In genomic region chr7:46930336-46930735, GRCh38 we compare ENCODE assay signal across 9 cellular contexts.
DNase-seq lines count a peak whose midpoint lies in the region; ATAC-seq and TF ChIP-seq lines count a peak whose summit lies in the region.
"Had no signal": no experiment of that assay in that cellular context is flagged by ENCODE, and none has a peak within 500 bp of the region (broad histone marks: within the 10 kb centered on the region; RNA-seq: fewer than 3 reads in every experiment).

No MANE protein-coding gene starts in this region.

- intact Hi-C loops in HCT116 (cut with micrococcal nuclease), result no loop called here

- H3K4me1 ChIP-seq in HCT116 (ENCODE audit: control insufficient read depth in 1 of 2, insufficient read depth in 2 of 2, low read length in 2 of 2) (no peaks in the 10 kb centered on the region), skeletal muscle satellite cell (ENCODE audit: control insufficient read depth, insufficient read depth, low read length) (peaks cover 44% of the 10 kb centered on the region)

- RAD21 ChIA-PET in HCT116 (lab: Charles Lee; ENCODE audit: low non-redundant PET in 1 of 2, low total read pairs in 2 of 2, uncharacterized antibody in 2 of 2, unreplicated experiment in 2 of 2), result no interaction called here

- no peak for TF ChIP-seq CTCF in HCT116 (IDR thresholded peaks at IDR 0.05 in 2 of 3, conservative IDR thresholded peaks at IDR 0.05 in 1 of 3; ENCODE audit: borderline replicate concordance in 1 of 3, insufficient read depth in 1 of 3, low read depth in 2 of 3, low read length in 2 of 3)
- no peak for TF ChIP-seq CTCF in fibroblast of mammary gland (conservative IDR thresholded peaks at IDR 0.05; ENCODE audit: control insufficient read depth, insufficient read depth, low read depth, low read length)

- H3K4me3 ChIP-seq in HCT116 (replicated peaks in 1 of 2; ENCODE audit: low read depth in 1 of 2, low read length in 2 of 2) (no peak overlapping the region), fibroblast of mammary gland (ENCODE audit: control insufficient read depth, low read depth, low read length) (no peak overlapping the region), skeletal muscle satellite cell (ENCODE audit: low read length) (no peak overlapping the region)

- H3K36me3 ChIP-seq in HCT116 (ENCODE audit: control insufficient read depth in 1 of 2, insufficient read depth in 2 of 2, low read length in 2 of 2) (no peaks in the 10 kb centered on the region), skeletal muscle satellite cell (ENCODE audit: insufficient read depth, low read length) (no peaks in the 10 kb centered on the region)

- no peaks in the 10 kb centered on the region for H3K79me2 ChIP-seq in HCT116 (ENCODE audit: insufficient read depth, low read length)

- BruUV-seq in HCT116 (replicated peaks; lab: Mats Ljungman, UMichigan), result no TSS peak

- H4K20me1 ChIP-seq in HCT116 (ENCODE audit: insufficient read depth), result no peaks in the 10 kb centered on the region

- CTCF ChIA-PET in HCT116 (lab: Charles Lee), result no interaction called here

- POLR2A ChIA-PET in HCT116 (lab: Charles Lee), result no interaction called here

- H2AFZ ChIP-seq in HCT116 (ENCODE audit: low read depth, low read length, poor library complexity, severe bottlenecking), result no peak overlapping the region

- no peak for TF ChIP-seq POLR2A in HCT116 (IDR thresholded peaks at IDR 0.05; ENCODE audit: borderline replicate concordance, extremely low read depth, insufficient read depth, insufficient read length)

- TF ChIP-seq RAD21 in HCT116 (IDR thresholded peaks at IDR 0.05; ENCODE audit: low read depth), result 0 out of 2 replicates have a peak, but pooled peaks have one; percentile 9

- H3K9me3 ChIP-seq in HCT116 (ENCODE audit: control insufficient read depth in 1 of 2, insufficient read depth in 1 of 2, low read depth in 1 of 2, low read length in 2 of 2), result no peaks in the 10 kb centered on the region
- no peaks in the 10 kb centered on the region for H3K9me3 ChIP-seq in skeletal muscle satellite cell (replicated peaks; ENCODE audit: low read length)

- no peak overlapping the region for H3K27ac ChIP-seq in HCT116 (ENCODE audit: low read depth, low read length)

- no peak for ATAC-seq in HCT116
- ATAC-seq in stimulated activated naive CD8-positive, alpha-beta T cell treated with anti-CD3 and anti-CD28 coated beads, Interleukin-15, Interleukin-2, amounts not matched to agents 100 U/mL and 50 U/mL, for 24 hours, result no peak
- ATAC-seq: activated naive CD8-positive, alpha-beta T cell treated with anti-CD3 and anti-CD28 coated beads, Interleukin-2, amount 50 U/mL, for 24 hours had no signal

- H3K4me2 ChIP-seq in HCT116 (ENCODE audit: low read length) (no peak overlapping the region), skeletal muscle satellite cell (ENCODE audit: low read length) (peak overlapping the region; percentile 24)

- no peaks in the 10 kb centered on the region for H3K9me2 ChIP-seq in HCT116 (ENCODE audit: insufficient read depth)

- no peak for DNase-seq in HCT116 (ENCODE audit: low read depth, low spot score)
- peak; percentile 74 for DNase-seq in RKO (ENCODE audit: low spot score)
- peak; percentile 96 for DNase-seq in fibroblast of mammary gland (ENCODE audit: low read depth)
- no peak for DNase-seq in stimulated activated naive CD8-positive, alpha-beta T cell treated with anti-CD3 and anti-CD28 coated beads, Interleukin-15, Interleukin-2, amounts not matched to agents 100 U/mL and 50 U/mL, for 24 hours
- DNase-seq in stimulated activated naive CD4-positive, alpha-beta T cell (lab: John Stamatoyannopoulos, UW), result no peak
- DNase-seq in SW 1271 (lab: John Stamatoyannopoulos, UW), result no peak
- DNase-seq: activated naive CD8-positive, alpha-beta T cell treated with anti-CD3 and anti-CD28 coated beads, Interleukin-2, amount 50 U/mL, for 24 hours; NCI-H69 had no signal

- no peaks in the 10 kb centered on the region for H3K27me3 ChIP-seq in HCT116 (ENCODE audit: insufficient read depth, low read length)
- no peaks in the 10 kb centered on the region for H3K27me3 ChIP-seq in skeletal muscle satellite cell (ENCODE audit: control insufficient read depth, insufficient read depth, low read length)

- H3K9ac ChIP-seq in HCT116 (ENCODE audit: low read length), result no peak overlapping the region
- H3K9ac ChIP-seq in skeletal muscle satellite cell (ENCODE audit: low read depth, low read length), result no peak overlapping the region

TF ChIP-seq in HCT116, 20 proteins besides CTCF, POLR2A, EP300 and RAD21:
- no peak for TF ChIP-seq SRF (IDR thresholded peaks at IDR 0.05; ENCODE audit: low read depth)
- no peak for TF ChIP-seq MAX (IDR thresholded peaks at IDR 0.05)
- no peak for TF ChIP-seq SIN3A (IDR thresholded peaks at IDR 0.05; ENCODE audit: low read depth)
- no peak for TF ChIP-seq EGR1 (IDR thresholded peaks at IDR 0.05; ENCODE audit: low read depth)
- TF ChIP-seq FOSL1 (IDR thresholded peaks at IDR 0.05; ENCODE audit: low read depth), result peak; percentile 60
- no peak for TF ChIP-seq ATF3 (IDR thresholded peaks at IDR 0.05)
- peak; percentile 41; the same call in 1 of the 2 replicates for TF ChIP-seq CEBPB (IDR thresholded peaks at IDR 0.05; ENCODE audit: low read depth)
- no peak for TF ChIP-seq ZFX (IDR thresholded peaks at IDR 0.05)
- peak; percentile 47 for TF ChIP-seq JUND (IDR thresholded peaks at IDR 0.05)
- TF ChIP-seq ZBTB33 (IDR thresholded peaks at IDR 0.05; ENCODE audit: extremely low read depth, insufficient replicate concordance, low read length), result no peak
- TF ChIP-seq ELF1 (IDR thresholded peaks at IDR 0.05; ENCODE audit: borderline replicate concordance, low read depth), result no peak
- TF ChIP-seq REST (IDR thresholded peaks at IDR 0.05; ENCODE audit: low read depth), result no peak
- no peak for TF ChIP-seq YY1 (IDR thresholded peaks at IDR 0.05; ENCODE audit: extremely low read depth, insufficient replicate concordance, low read depth, low read length)
- no peak for TF ChIP-seq ZNF274 (IDR thresholded peaks at IDR 0.05; ENCODE audit: low read depth, low read length)
- peak; percentile 38; the same call in 1 of the 2 replicates for TF ChIP-seq SP1 (IDR thresholded peaks at IDR 0.05; ENCODE audit: low read depth)
- TF ChIP-seq POLR2AphosphoS5 (IDR thresholded peaks at IDR 0.05; ENCODE audit: low read depth, low read length), result no peak
- TF ChIP-seq EZH2 (IDR thresholded peaks at IDR 0.05), result no peak
- TF ChIP-seq TCF7L2 (IDR thresholded peaks at IDR 0.05; ENCODE audit: borderline replicate concordance, extremely low read depth, insufficient read depth, insufficient read length), result no peak
- no peak for TF ChIP-seq EZH2phosphoT487 (IDR thresholded peaks at IDR 0.05; ENCODE audit: borderline replicate concordance)

Comparison
In these comparisons a context has a peak if more than half of its experiments do, and no peak if none do; other contexts are left out.
1. DNase-seq: peak in RKO (single experiment) and fibroblast of mammary gland (single experiment); none in HCT116 (single experiment), stimulated activated naive CD8-positive, alpha-beta T cell treated with anti-CD3 and anti-CD28 coated beads, Interleukin-15, Interleukin-2, amounts not matched to agents 100 U/mL and 50 U/mL, for 24 hours (single experiment), stimulated activated naive CD4-positive, alpha-beta T cell (0 of 6) and SW 1271 (0 of 2).